9 cellular contexts compared by ENCODE assay signal in genomic region chr19:32339988-32340874, GRCh38. TPM values are rescaled to one million over a fixed set of nuclear protein-coding genes. Genes with fewer than 3 reads are reported as not detected.
A peak's percentile ranks its signal among the peaks of the same experiment; 100 is the strongest.
DNase-seq lines count a peak whose midpoint lies in the region; ATAC-seq and TF ChIP-seq lines count a peak whose summit lies in the region.
"Had no signal": no experiment of that assay in that cellular context is flagged by ENCODE, and none has a peak within 500 bp of the region (broad histone marks: within the 10 kb centered on the region; RNA-seq: fewer than 3 reads in every experiment).

No MANE protein-coding gene starts in this region.

- no peak overlapping the region for H3K4me3 ChIP-seq in parathyroid adenoma (ENCODE audit: low read depth, low read length)

- peaks cover 5% of the 10 kb centered on the region for H3K27me3 Mint-ChIP-seq in activated T-helper 2 cell treated with anti-CD3 and anti-CD28 coated beads, Interferon-gamma antibody, Interleukin-2, Interleukin-4, amounts not matched to agents 10 μg/mL and 5 μg/mL and 100 μg/mL, durations not matched to agents 14 hours and 24 hours and 36 hours (ENCODE audit: low read depth)
- H3K27me3 Mint-ChIP-seq: stimulated activated naive CD8-positive, alpha-beta T cell treated with anti-CD3 and anti-CD28 coated beads, Interleukin-15, Interleukin-2, amounts not matched to agents 100 ng/mL and 50 ng/mL, for 24 hours had no signal

- DNase-seq in G401 (ENCODE audit: low spot score) (peak; percentile 49), OCI-M2 (lab: John Stamatoyannopoulos, UW; ENCODE audit: unreplicated experiment) (peak; percentile 57), germinal center (ENCODE audit: low spot score) (peak; percentile 53)
- DNase-seq in activated T-helper 2 cell treated with anti-CD3 and anti-CD28 coated beads, Interferon-gamma antibody, Interleukin-2, Interleukin-4, amounts not matched to agents 10 μg/mL and 5 μg/mL and 100 μg/mL, durations not matched to agents 14 hours and 24 hours and 36 hours (ENCODE audit: low spot score): peak; percentile 16

- no peak overlapping the region for H3K4me2 ChIP-seq in parathyroid adenoma (ENCODE audit: low read length)

- intact Hi-C loops in activated T-helper 2 cell treated with anti-CD3 and anti-CD28 coated beads, Interferon-gamma antibody, Interleukin-2, Interleukin-4, amounts not matched to agents 10 μg/mL and 5 μg/mL and 100 μg/mL, durations not matched to agents 14 hours and 24 hours and 36 hours (cut with micrococcal nuclease): loop anchor here (1.0 to 10.0 kb wide), 3 partner anchors 125 to 1125 kb away; no protein-coding TSS in a partner anchor

- peak; percentile 68 for TF ChIP-seq CTCF in parathyroid adenoma (IDR thresholded peaks at IDR 0.05)

- in situ Hi-C loops in G401 (cut with HindIII; ENCODE audit: low sequenced_read_pairs): no loop called here

- ATAC-seq in HG02798 (IDR thresholded peaks at IDR 0.05; ENCODE audit: poor library complexity, unreplicated experiment) (peak; percentile 59), GM18909 (IDR thresholded peaks at IDR 0.05; ENCODE audit: poor library complexity, unreplicated experiment) (no peak), HG03460 (IDR thresholded peaks at IDR 0.05; ENCODE audit: unreplicated experiment) (no peak)

- H3K27ac ChIP-seq in parathyroid adenoma: no peak overlapping the region

- H3K27ac Mint-ChIP-seq in activated T-helper 2 cell treated with anti-CD3 and anti-CD28 coated beads, Interferon-gamma antibody, Interleukin-2, Interleukin-4, amounts not matched to agents 10 μg/mL and 5 μg/mL and 100 μg/mL, durations not matched to agents 14 hours and 24 hours and 36 hours: no peak overlapping the region
- H3K27ac Mint-ChIP-seq: stimulated activated naive CD8-positive, alpha-beta T cell treated with anti-CD3 and anti-CD28 coated beads, Interleukin-15, Interleukin-2, amounts not matched to agents 100 ng/mL and 50 ng/mL, for 24 hours had no signal

- no peaks in the 10 kb centered on the region for H3K36me3 ChIP-seq in parathyroid adenoma (ENCODE audit: control insufficient read depth, insufficient read depth, low read length)

- H2AFZ ChIP-seq in parathyroid adenoma: peak overlapping the region; percentile 14

- no peaks in the 10 kb centered on the region for H3K36me3 Mint-ChIP-seq in activated T-helper 2 cell treated with anti-CD3 and anti-CD28 coated beads, Interferon-gamma antibody, Interleukin-2, Interleukin-4, amounts not matched to agents 10 μg/mL and 5 μg/mL and 100 μg/mL, durations not matched to agents 14 hours and 24 hours and 36 hours (ENCODE audit: low read depth)

- H3K9me3 ChIP-seq in parathyroid adenoma (ENCODE audit: control insufficient read depth, low read length): no peaks in the 10 kb centered on the region

- no peaks in the 10 kb centered on the region for H3K4me1 Mint-ChIP-seq in activated T-helper 2 cell treated with anti-CD3 and anti-CD28 coated beads, Interferon-gamma antibody, Interleukin-2, Interleukin-4, amounts not matched to agents 10 μg/mL and 5 μg/mL and 100 μg/mL, durations not matched to agents 14 hours and 24 hours and 36 hours (ENCODE audit: low read depth)

- H3K9me3 Mint-ChIP-seq in activated T-helper 2 cell treated with anti-CD3 and anti-CD28 coated beads, Interferon-gamma antibody, Interleukin-2, Interleukin-4, amounts not matched to agents 10 μg/mL and 5 μg/mL and 100 μg/mL, durations not matched to agents 14 hours and 24 hours and 36 hours: no peaks in the 10 kb centered on the region
- H3K9me3 Mint-ChIP-seq: stimulated activated naive CD8-positive, alpha-beta T cell treated with anti-CD3 and anti-CD28 coated beads, Interleukin-15, Interleukin-2, amounts not matched to agents 100 ng/mL and 50 ng/mL, for 24 hours had no signal

- no peaks in the 10 kb centered on the region for H3K27me3 ChIP-seq in parathyroid adenoma (ENCODE audit: control insufficient read depth, insufficient read depth, low read length)

- H3K4me1 ChIP-seq in parathyroid adenoma: no peaks in the 10 kb centered on the region

- H3K4me3 Mint-ChIP-seq in activated T-helper 2 cell treated with anti-CD3 and anti-CD28 coated beads, Interferon-gamma antibody, Interleukin-2, Interleukin-4, amounts not matched to agents 10 μg/mL and 5 μg/mL and 100 μg/mL, durations not matched to agents 14 hours and 24 hours and 36 hours (ENCODE audit: low read depth): no peak overlapping the region
- H3K4me3 Mint-ChIP-seq: stimulated activated naive CD8-positive, alpha-beta T cell treated with anti-CD3 and anti-CD28 coated beads, Interleukin-15, Interleukin-2, amounts not matched to agents 100 ng/mL and 50 ng/mL, for 24 hours had no signal

- H3K9ac ChIP-seq in parathyroid adenoma: no peak overlapping the region

- no peaks in the 10 kb centered on the region for H3K79me2 ChIP-seq in parathyroid adenoma

RNA-seq across cellular contexts. Expression of gene ZNF507, which starts 5.2 kb away (rescaled TPM):
- total RNA-seq in G401 (2014; rRNA removed; shearing (Covaris generic)): 5.5 and 10.0 TPM in 2 replicates
- 29.5 and 29.6 TPM in 2 replicates for total RNA-seq in activated T-helper 2 cell treated with anti-CD3 and anti-CD28 coated beads, Interferon-gamma antibody, Interleukin-2, Interleukin-4, amounts not matched to agents 10 μg/mL and 5 μg/mL and 100 μg/mL, durations not matched to agents 14 hours and 24 hours and 36 hours
